In genomic region chr5:90528704-90529233, GRCh38 we compare ENCODE assay signal across 1 cellular context.
TF ChIP-seq lines count a peak whose summit lies in the region.

No MANE protein-coding gene starts in this region.

TF ChIP-seq in IMR-90, 13 proteins besides CTCF, POLR2A, EP300 and RAD21 (continued from another document):
- no peak for TF ChIP-seq USF2 (IDR thresholded peaks at IDR 0.05; ENCODE audit: low read depth, low read length)
- TF ChIP-seq FOS (IDR thresholded peaks at IDR 0.05; ENCODE audit: low read depth, low read length) = no peak
